In genomic region chr22:24951942-24952836, GRCh38 we compare ENCODE assay signal across 8 cellular contexts. TPM values are rescaled to one million over a fixed set of nuclear protein-coding genes. Genes with fewer than 3 reads are reported as not detected.
DNase-seq lines count a peak whose midpoint lies in the region; ATAC-seq and TF ChIP-seq lines count a peak whose summit lies in the region.

KIAA1671 (plus strand) TSS chr22:24952716; CDS start chr22:25028000, 75,284 bp downstream.

- peak within 1 kb of the TSS; percentile 89 to 95 for H3K4me3 Mint-ChIP-seq in activated T-cell treated with anti-CD3 and anti-CD28 coated beads, Interleukin-2, amount 50 U/mL, for 72 hours

- no peaks in the 10 kb centered on the region for H3K9me3 Mint-ChIP-seq in activated T-cell treated with anti-CD3 and anti-CD28 coated beads, Interleukin-2, amount 50 U/mL, for 72 hours

- peak; percentile 97 to 98 for ATAC-seq in activated T-cell treated with anti-CD3 and anti-CD28 coated beads, Interleukin-2, amount 50 U/mL, for 72 hours (replicated peaks in 1 of 2)

- no peaks in the 10 kb centered on the region for H3K36me3 Mint-ChIP-seq in activated T-cell treated with anti-CD3 and anti-CD28 coated beads, Interleukin-2, amount 50 U/mL, for 72 hours (ENCODE audit: insufficient read depth in 2 of 2)

- peak in 1 of 2 donors; percentile 94 for TF ChIP-seq POLR2A in Peyer's patch (IDR thresholded peaks at IDR 0.05)
- no peak for TF ChIP-seq POLR2A in esophagus muscularis mucosa (IDR thresholded peaks at IDR 0.05; ENCODE audit: low read depth)

- peak within 1 kb of the TSS; percentile 51 to 90 (median 59) for H3K4me3 ChIP-seq in Peyer's patch
- H3K4me3 ChIP-seq in esophagus muscularis mucosa: peak within 1 kb of the TSS; percentile 70 to 86 (median 78)
- H3K4me3 ChIP-seq in muscle layer of duodenum (ENCODE audit: low read depth in 1 of 2, low read length in 2 of 2): peak within 1 kb of the TSS; percentile 83 to 86

- no peak within 1 kb of the TSS for H3K27ac Mint-ChIP-seq in activated T-cell treated with anti-CD3 and anti-CD28 coated beads, Interleukin-2, amount 50 U/mL, for 72 hours

- DNase-seq in NCI-H1436 (lab: John Stamatoyannopoulos, UW) (peak; percentile 86), NCI-H1436 treated with DMSO at 0.1 percent for 48 hours (lab: John Stamatoyannopoulos, UW) (no peak), HUDEP-2 (lab: John Stamatoyannopoulos, UW; ENCODE audit: unreplicated experiment in 76 of 76) (peak in 74 of 76 experiments; percentile 27 to 92 (median 80)), Peyer's patch (peak; percentile 41 to 96 (median 90)), esophagus muscularis mucosa (ENCODE audit: extremely low spot score) (no peak)
- peak; percentile 88 to 93 for DNase-seq in activated T-cell treated with anti-CD3 and anti-CD28 coated beads, Interleukin-2, amount 50 U/mL, for 72 hours
- DNase-seq in stimulated activated CD8-positive, alpha-beta memory T cell treated with anti-CD3 and anti-CD28 coated beads, Interleukin-7, amount 100 ng/mL, for 1 hour (ENCODE audit: low read depth in 2 of 2): peak; percentile 66 to 73

- TF ChIP-seq EP300 in esophagus muscularis mucosa (IDR thresholded peaks at IDR 0.05): no peak

- peaks cover 68% of the 10 kb centered on the region for H3K27me3 Mint-ChIP-seq in activated T-cell treated with anti-CD3 and anti-CD28 coated beads, Interleukin-2, amount 50 U/mL, for 72 hours (ENCODE audit: low read depth)

- WGBS in esophagus muscularis mucosa: 23% methylated on average over 3 of the region's 71 CpGs

- no peaks in the 10 kb centered on the region for H3K36me3 ChIP-seq in Peyer's patch
- no peaks in the 10 kb centered on the region for H3K36me3 ChIP-seq in esophagus muscularis mucosa
- H3K36me3 ChIP-seq in muscle layer of duodenum (ENCODE audit: control insufficient read depth in 1 of 2, insufficient read depth in 2 of 2, low read length in 2 of 2): no peaks in the 10 kb centered on the region

- intact Hi-C loops in esophagus muscularis mucosa (cut with DNase I): loop anchor here (1.0 kb wide), 1 partner anchor 96 kb away; no protein-coding TSS in a partner anchor

- peak within 1 kb of the TSS; percentile 58 to 98 (median 80) for H3K27ac ChIP-seq in Peyer's patch
- peak within 1 kb of the TSS; percentile 76 to 81 (median 79) for H3K27ac ChIP-seq in esophagus muscularis mucosa (replicated peaks in 1 of 4)
- H3K27ac ChIP-seq in muscle layer of duodenum (ENCODE audit: low read length): peak within 1 kb of the TSS; percentile 91

- H3K4me1 ChIP-seq in Peyer's patch (peaks cover 0 to 23% (median 2%) of the 10 kb centered on the region in 4 donors), esophagus muscularis mucosa (peaks cover 15 to 39% (median 24%) of the 10 kb centered on the region in 4 donors), muscle layer of duodenum (ENCODE audit: control insufficient read depth in 1 of 2, insufficient read depth in 2 of 2, low read length in 2 of 2) (peaks cover 5 to 9% of the 10 kb centered on the region in 2 donors)

- peaks cover 12% of the 10 kb centered on the region for H3K4me1 Mint-ChIP-seq in activated T-cell treated with anti-CD3 and anti-CD28 coated beads, Interleukin-2, amount 50 U/mL, for 72 hours (ENCODE audit: low read depth)

- H3K27me3 ChIP-seq in Peyer's patch (no peaks in the 10 kb centered on the region), esophagus muscularis mucosa (peaks cover 0 to 5% (median 0%) of the 10 kb centered on the region in 4 donors), muscle layer of duodenum (ENCODE audit: low read depth, low read length) (no peaks in the 10 kb centered on the region)

- no peaks in the 10 kb centered on the region for H3K9me3 ChIP-seq in Peyer's patch
- H3K9me3 ChIP-seq in esophagus muscularis mucosa: no peaks in the 10 kb centered on the region
- H3K9me3 ChIP-seq in muscle layer of duodenum (ENCODE audit: control insufficient read depth in 1 of 2, low read length in 2 of 2): no peaks in the 10 kb centered on the region

- peak; percentile 55 to 99 (median 89) for TF ChIP-seq CTCF in Peyer's patch (IDR thresholded peaks at IDR 0.05)
- peak in 2 of 3 experiments; percentile 94 to 98 for TF ChIP-seq CTCF in esophagus muscularis mucosa (IDR thresholded peaks at IDR 0.05)

RNA-seq across cellular contexts. Expression of gene KIAA1671, which starts in this region (rescaled TPM):
- total RNA-seq in Peyer's patch (100 to 1,000 TPM in 3 of 4 donors, 10 to 100 TPM in 1; 41.3 to 149 (median 113) TPM), esophagus muscularis mucosa (10 to 100 TPM; 14.2 to 34.2 (median 22.6) TPM)
- total RNA-seq in activated T-cell treated with anti-CD3 and anti-CD28 coated beads, Interleukin-2, amount 50 U/mL, for 72 hours: 10 to 100 TPM in 1 of 2 donors, 1 to 10 TPM in 1; 6.6 to 10.8 TPM

Comparison
In these comparisons a context has a peak if more than half of its experiments do, and no peak if none do; other contexts are left out.
1. DNase-seq: peak in NCI-H1436 (single experiment), HUDEP-2 (74 of 76), Peyer's patch (3 of 3), activated T-cell treated with anti-CD3 and anti-CD28 coated beads, Interleukin-2, amount 50 U/mL, for 72 hours (2 of 2) and stimulated activated CD8-positive, alpha-beta memory T cell treated with anti-CD3 and anti-CD28 coated beads, Interleukin-7, amount 100 ng/mL, for 1 hour (2 of 2); none in NCI-H1436 treated with DMSO at 0.1 percent for 48 hours (single experiment) and esophagus muscularis mucosa (single experiment).
2. Peak in every context shown above with its lines, with median percentiles within 50 percentile points of each other: H3K27ac ChIP-seq and H3K4me3 ChIP-seq.